ENCODE assay signal across 2 cellular contexts in the genomic region with DNA sequence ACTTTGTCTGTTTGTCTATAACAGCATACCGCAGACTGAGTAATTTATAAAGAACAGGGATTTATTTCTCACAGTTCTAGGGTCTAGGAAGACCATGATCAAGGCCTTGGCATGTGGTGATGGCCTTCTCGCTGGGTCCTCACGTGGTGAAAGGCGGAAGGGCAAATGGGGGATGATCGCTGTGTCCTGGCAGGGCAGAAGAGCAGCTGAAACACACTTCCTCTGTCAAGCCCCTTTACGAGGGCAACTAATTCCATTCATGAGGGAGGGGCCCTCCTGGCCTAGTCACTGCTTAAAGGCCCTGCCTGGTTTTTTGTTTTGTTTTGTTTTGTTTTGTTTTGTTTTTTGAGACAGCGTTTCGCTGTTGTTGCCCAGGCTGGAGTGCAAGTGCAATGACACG.
A peak's percentile ranks its signal among the peaks of the same experiment; 100 is the strongest.
TF ChIP-seq lines count a peak whose summit lies in the region.

No MANE protein-coding gene starts in this region.

TF ChIP-seq in GM23338, 12 proteins besides CTCF, POLR2A, EP300 and RAD21 (continues in another document):
- no peak for TF ChIP-seq ZNF114 (CRISPR knock-in tag; IDR thresholded peaks at IDR 0.05)
- no peak for TF ChIP-seq NANOG (IDR thresholded peaks at IDR 0.05; ENCODE audit: borderline replicate concordance)
- TF ChIP-seq EZH2 (IDR thresholded peaks at IDR 0.05; ENCODE audit: low read depth, unreplicated experiment) = no peak
- TF ChIP-seq, protein P1, sequence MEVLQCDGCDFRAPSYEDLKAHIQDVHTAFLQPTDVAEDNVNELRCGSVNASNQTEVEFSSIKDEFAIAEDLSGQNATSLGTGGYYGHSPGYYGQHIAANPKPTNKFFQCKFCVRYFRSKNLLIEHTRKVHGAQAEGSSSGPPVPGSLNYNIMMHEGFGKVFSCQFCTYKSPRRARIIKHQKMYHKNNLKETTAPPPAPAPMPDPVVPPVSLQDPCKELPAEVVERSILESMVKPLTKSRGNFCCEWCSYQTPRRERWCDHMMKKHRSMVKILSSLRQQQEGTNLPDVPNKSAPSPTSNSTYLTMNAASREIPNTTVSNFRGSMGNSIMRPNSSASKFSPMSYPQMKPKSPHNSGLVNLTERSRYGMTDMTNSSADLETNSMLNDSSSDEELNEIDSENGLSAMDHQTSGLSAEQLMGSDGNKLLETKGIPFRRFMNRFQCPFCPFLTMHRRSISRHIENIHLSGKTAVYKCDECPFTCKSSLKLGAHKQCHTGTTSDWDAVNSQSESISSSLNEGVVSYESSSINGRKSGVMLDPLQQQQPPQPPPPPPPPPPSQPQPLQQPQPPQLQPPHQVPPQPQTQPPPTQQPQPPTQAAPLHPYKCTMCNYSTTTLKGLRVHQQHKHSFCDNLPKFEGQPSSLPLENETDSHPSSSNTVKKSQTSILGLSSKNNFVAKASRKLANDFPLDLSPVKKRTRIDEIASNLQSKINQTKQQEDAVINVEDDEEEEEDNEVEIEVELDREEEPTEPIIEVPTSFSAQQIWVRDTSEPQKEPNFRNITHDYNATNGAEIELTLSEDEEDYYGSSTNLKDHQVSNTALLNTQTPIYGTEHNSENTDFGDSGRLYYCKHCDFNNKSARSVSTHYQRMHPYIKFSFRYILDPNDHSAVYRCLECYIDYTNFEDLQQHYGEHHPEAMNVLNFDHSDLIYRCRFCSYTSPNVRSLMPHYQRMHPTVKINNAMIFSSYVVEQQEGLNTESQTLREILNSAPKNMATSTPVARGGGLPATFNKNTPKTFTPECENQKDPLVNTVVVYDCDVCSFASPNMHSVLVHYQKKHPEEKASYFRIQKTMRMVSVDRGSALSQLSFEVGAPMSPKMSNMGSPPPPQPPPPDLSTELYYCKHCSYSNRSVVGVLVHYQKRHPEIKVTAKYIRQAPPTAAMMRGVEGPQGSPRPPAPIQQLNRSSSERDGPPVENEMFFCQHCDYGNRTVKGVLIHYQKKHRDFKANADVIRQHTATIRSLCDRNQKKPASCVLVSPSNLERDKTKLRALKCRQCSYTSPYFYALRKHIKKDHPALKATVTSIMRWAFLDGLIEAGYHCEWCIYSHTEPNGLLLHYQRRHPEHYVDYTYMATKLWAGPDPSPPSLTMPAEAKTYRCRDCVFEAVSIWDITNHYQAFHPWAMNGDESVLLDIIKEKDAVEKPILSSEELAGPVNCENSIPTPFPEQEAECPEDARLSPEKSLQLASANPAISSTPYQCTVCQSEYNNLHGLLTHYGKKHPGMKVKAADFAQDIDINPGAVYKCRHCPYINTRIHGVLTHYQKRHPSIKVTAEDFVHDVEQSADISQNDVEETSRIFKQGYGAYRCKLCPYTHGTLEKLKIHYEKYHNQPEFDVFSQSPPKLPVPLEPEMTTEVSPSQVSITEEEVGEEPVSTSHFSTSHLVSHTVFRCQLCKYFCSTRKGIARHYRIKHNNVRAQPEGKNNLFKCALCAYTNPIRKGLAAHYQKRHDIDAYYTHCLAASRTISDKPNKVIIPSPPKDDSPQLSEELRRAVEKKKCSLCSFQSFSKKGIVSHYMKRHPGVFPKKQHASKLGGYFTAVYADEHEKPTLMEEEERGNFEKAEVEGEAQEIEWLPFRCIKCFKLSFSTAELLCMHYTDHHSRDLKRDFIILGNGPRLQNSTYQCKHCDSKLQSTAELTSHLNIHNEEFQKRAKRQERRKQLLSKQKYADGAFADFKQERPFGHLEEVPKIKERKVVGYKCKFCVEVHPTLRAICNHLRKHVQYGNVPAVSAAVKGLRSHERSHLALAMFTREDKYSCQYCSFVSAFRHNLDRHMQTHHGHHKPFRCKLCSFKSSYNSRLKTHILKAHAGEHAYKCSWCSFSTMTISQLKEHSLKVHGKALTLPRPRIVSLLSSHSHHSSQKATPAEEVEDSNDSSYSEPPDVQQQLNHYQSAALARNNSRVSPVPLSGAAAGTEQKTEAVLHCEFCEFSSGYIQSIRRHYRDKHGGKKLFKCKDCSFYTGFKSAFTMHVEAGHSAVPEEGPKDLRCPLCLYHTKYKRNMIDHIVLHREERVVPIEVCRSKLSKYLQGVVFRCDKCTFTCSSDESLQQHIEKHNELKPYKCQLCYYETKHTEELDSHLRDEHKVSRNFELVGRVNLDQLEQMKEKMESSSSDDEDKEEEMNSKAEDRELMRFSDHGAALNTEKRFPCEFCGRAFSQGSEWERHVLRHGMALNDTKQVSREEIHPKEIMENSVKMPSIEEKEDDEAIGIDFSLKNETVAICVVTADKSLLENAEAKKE (CRISPR knock-in tag; IDR thresholded peaks at IDR 0.05) = no peak
- TF ChIP-seq, protein P2, sequence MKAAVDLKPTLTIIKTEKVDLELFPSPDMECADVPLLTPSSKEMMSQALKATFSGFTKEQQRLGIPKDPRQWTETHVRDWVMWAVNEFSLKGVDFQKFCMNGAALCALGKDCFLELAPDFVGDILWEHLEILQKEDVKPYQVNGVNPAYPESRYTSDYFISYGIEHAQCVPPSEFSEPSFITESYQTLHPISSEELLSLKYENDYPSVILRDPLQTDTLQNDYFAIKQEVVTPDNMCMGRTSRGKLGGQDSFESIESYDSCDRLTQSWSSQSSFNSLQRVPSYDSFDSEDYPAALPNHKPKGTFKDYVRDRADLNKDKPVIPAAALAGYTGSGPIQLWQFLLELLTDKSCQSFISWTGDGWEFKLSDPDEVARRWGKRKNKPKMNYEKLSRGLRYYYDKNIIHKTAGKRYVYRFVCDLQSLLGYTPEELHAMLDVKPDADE (IDR thresholded peaks at IDR 0.05) = no peak
- TF ChIP-seq, protein P3, sequence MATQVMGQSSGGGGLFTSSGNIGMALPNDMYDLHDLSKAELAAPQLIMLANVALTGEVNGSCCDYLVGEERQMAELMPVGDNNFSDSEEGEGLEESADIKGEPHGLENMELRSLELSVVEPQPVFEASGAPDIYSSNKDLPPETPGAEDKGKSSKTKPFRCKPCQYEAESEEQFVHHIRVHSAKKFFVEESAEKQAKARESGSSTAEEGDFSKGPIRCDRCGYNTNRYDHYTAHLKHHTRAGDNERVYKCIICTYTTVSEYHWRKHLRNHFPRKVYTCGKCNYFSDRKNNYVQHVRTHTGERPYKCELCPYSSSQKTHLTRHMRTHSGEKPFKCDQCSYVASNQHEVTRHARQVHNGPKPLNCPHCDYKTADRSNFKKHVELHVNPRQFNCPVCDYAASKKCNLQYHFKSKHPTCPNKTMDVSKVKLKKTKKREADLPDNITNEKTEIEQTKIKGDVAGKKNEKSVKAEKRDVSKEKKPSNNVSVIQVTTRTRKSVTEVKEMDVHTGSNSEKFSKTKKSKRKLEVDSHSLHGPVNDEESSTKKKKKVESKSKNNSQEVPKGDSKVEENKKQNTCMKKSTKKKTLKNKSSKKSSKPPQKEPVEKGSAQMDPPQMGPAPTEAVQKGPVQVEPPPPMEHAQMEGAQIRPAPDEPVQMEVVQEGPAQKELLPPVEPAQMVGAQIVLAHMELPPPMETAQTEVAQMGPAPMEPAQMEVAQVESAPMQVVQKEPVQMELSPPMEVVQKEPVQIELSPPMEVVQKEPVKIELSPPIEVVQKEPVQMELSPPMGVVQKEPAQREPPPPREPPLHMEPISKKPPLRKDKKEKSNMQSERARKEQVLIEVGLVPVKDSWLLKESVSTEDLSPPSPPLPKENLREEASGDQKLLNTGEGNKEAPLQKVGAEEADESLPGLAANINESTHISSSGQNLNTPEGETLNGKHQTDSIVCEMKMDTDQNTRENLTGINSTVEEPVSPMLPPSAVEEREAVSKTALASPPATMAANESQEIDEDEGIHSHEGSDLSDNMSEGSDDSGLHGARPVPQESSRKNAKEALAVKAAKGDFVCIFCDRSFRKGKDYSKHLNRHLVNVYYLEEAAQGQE (IDR thresholded peaks at IDR 0.05; ENCODE audit: unreplicated experiment) = no peak
- no peak for TF ChIP-seq STAT1 (IDR thresholded peaks at IDR 0.05; ENCODE audit: unreplicated experiment)
- TF ChIP-seq ZNF331 (CRISPR knock-in tag; IDR thresholded peaks at IDR 0.05; ENCODE audit: low read depth) = no peak
- no peak for TF ChIP-seq POLR2AphosphoS5 (IDR thresholded peaks at IDR 0.05; ENCODE audit: low read depth)
- no peak for TF ChIP-seq JUNB (IDR thresholded peaks at IDR 0.05; ENCODE audit: unreplicated experiment)

TF ChIP-seq in H1, 55 proteins besides CTCF, POLR2A, EP300 and RAD21:
- TF ChIP-seq, protein P4, sequence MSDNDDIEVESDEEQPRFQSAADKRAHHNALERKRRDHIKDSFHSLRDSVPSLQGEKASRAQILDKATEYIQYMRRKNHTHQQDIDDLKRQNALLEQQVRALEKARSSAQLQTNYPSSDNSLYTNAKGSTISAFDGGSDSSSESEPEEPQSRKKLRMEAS (IDR thresholded peaks at IDR 0.05) = 0 out of 2 replicates have a peak, but pooled peaks have one; percentile 20
- TF ChIP-seq NANOG (IDR thresholded peaks at IDR 0.05; ENCODE audit: insufficient read depth, low read depth, low read length, poor library complexity, severe bottlenecking) (no peak), ZNF274 (IDR thresholded peaks at IDR 0.05; ENCODE audit: borderline replicate concordance, extremely low read depth, low read length) (no peak)
TF ChIP-seq in H1: peak in this region for 1.
